In genomic region chr3:129473067-129473765, GRCh38 we compare ENCODE assay signal across 20 cellular contexts. TPM values are rescaled to one million over a fixed set of nuclear protein-coding genes. Genes with fewer than 3 reads are reported as not detected.
DNase-seq lines count a peak whose midpoint lies in the region; ATAC-seq and TF ChIP-seq lines count a peak whose summit lies in the region.
"Had no signal": no experiment of that assay in that cellular context is flagged by ENCODE, and none has a peak within 500 bp of the region (broad histone marks: within the 10 kb centered on the region; RNA-seq: fewer than 3 reads in every experiment).

No MANE protein-coding gene starts in this region.

- H3K27ac ChIP-seq in right lobe of liver (peak overlapping the region; percentile 30 to 83 (median 35)), mesenchymal stem cell (ENCODE audit: low read length, poor library complexity, severe bottlenecking) (no peak overlapping the region)
- H3K27ac ChIP-seq: HL-60 had no signal

- H3K27me3 Mint-ChIP-seq in brain: no peaks in the 10 kb centered on the region
- no peaks in the 10 kb centered on the region for H3K27me3 Mint-ChIP-seq in activated T-cell treated with anti-CD3 and anti-CD28 coated beads, Interleukin-2, amount 50 U/mL, for 72 hours (ENCODE audit: low read depth)
- H3K27me3 Mint-ChIP-seq: CD4-positive, CD25-positive, alpha-beta regulatory T cell; IgD-negative memory B cell had no signal

- H3K9ac ChIP-seq in mesenchymal stem cell (ENCODE audit: low read length): no peak overlapping the region

- H3K4me3 Mint-ChIP-seq in brain: no peak overlapping the region
- no peak overlapping the region for H3K4me3 Mint-ChIP-seq in activated T-cell treated with anti-CD3 and anti-CD28 coated beads, Interleukin-2, amount 50 U/mL, for 72 hours
- H3K4me3 Mint-ChIP-seq: CD4-positive, CD25-positive, alpha-beta regulatory T cell; GM23338; IgD-negative memory B cell had no signal

- no peak overlapping the region for H4K91ac ChIP-seq in mesenchymal stem cell (ENCODE audit: low read length)

- peaks cover 2% of the 10 kb centered on the region for H3K79me1 ChIP-seq in mesenchymal stem cell (replicated peaks; ENCODE audit: low read length, poor library complexity, severe bottlenecking)

- TF ChIP-seq CTCF in brain (conservative IDR thresholded peaks at IDR 0.05) (no peak), right lobe of liver (IDR thresholded peaks at IDR 0.05) (no peak)

- WGBS in right lobe of liver (ENCODE audit: insufficient coverage, low coverage, low lambda C conversion rate, missing lambda C conversion rate): 36% methylated on average over 4 of the region's 4 CpGs
- 98% methylated on average over 4 of the region's 4 CpGs for WGBS in mesenchymal stem cell

- H3K9me3 Mint-ChIP-seq in brain: no peaks in the 10 kb centered on the region
- H3K9me3 Mint-ChIP-seq in activated T-cell treated with anti-CD3 and anti-CD28 coated beads, Interleukin-2, amount 50 U/mL, for 72 hours: no peaks in the 10 kb centered on the region
- H3K9me3 Mint-ChIP-seq: CD4-positive, CD25-positive, alpha-beta regulatory T cell; GM23338; IgD-negative memory B cell had no signal

- DNase-seq in right lobe of liver (peak in 1 of 3 donors; percentile 60), mesenchymal stem cell (no peak), DMS 273 (lab: John Stamatoyannopoulos, UW; ENCODE audit: unreplicated experiment) (no peak)
- DNase-seq in activated T-cell treated with anti-CD3 and anti-CD28 coated beads, Interleukin-2, amount 50 U/mL, for 72 hours: no peak
- DNase-seq: ACHN; BE2C; C1 segment of cervical spinal cord; Caco-2; CD4-positive, CD25-positive, alpha-beta regulatory T cell; DMS153; DMS79; GDM1; HCEC 1CT; KBM-7 had no signal

- intact Hi-C loops in right lobe of liver (cut with DNase I): no loop called here

- H3K36me3 Mint-ChIP-seq in brain: peaks cover 44% of the 10 kb centered on the region
- peaks cover 1 to 2% of the 10 kb centered on the region in 2 donors for H3K36me3 Mint-ChIP-seq in activated T-cell treated with anti-CD3 and anti-CD28 coated beads, Interleukin-2, amount 50 U/mL, for 72 hours (ENCODE audit: insufficient read depth in 2 of 2)

- no peak overlapping the region for H2AFZ ChIP-seq in mesenchymal stem cell (ENCODE audit: low read depth, low read length)
- H2AFZ ChIP-seq: GM23338 had no signal

- no peak overlapping the region for H2BK5ac ChIP-seq in mesenchymal stem cell (ENCODE audit: low read depth, low read length, poor library complexity, severe bottlenecking)

- peak overlapping the region in 3 of 5 experiments; percentile 23 to 64 (median 27) for H3K27ac Mint-ChIP-seq in brain
- H3K27ac Mint-ChIP-seq in activated T-cell treated with anti-CD3 and anti-CD28 coated beads, Interleukin-2, amount 50 U/mL, for 72 hours: no peak overlapping the region
- H3K27ac Mint-ChIP-seq: CD4-positive, CD25-positive, alpha-beta regulatory T cell; GM23338; IgD-negative memory B cell had no signal

- no peaks in the 10 kb centered on the region for H3K9me3 ChIP-seq in right lobe of liver
- no peaks in the 10 kb centered on the region for H3K9me3 ChIP-seq in mesenchymal stem cell (ENCODE audit: control insufficient read depth, low read length)
- H3K9me3 ChIP-seq: BE2C, Caco-2 had no signal

- no peak overlapping the region for H2BK15ac ChIP-seq in mesenchymal stem cell (ENCODE audit: low read depth, poor library complexity, severe bottlenecking)

- TF ChIP-seq POLR2A in right lobe of liver (IDR thresholded peaks at IDR 0.05): no peak

- peak overlapping the region in 1 of 3 donors; percentile 3 for H3K4me3 ChIP-seq in right lobe of liver
- no peak overlapping the region for H3K4me3 ChIP-seq in mesenchymal stem cell (ENCODE audit: insufficient read depth in 1 of 2, low read depth in 1 of 2, low read length in 2 of 2)
- H3K4me3 ChIP-seq: GM23338 had no signal

- ATAC-seq in right lobe of liver: peak; percentile 56 to 83 (median 74)
- no peak for ATAC-seq in activated T-cell treated with anti-CD3 and anti-CD28 coated beads, Interleukin-2, amount 50 U/mL, for 72 hours (replicated peaks in 1 of 2)
- ATAC-seq: GM23338 had no signal

- no peak overlapping the region for H4K8ac ChIP-seq in mesenchymal stem cell (ENCODE audit: low read length)

- H2BK120ac ChIP-seq in mesenchymal stem cell (ENCODE audit: low read depth, low read length): no peak overlapping the region

- no peaks in the 10 kb centered on the region for H3K4me1 Mint-ChIP-seq in brain
- H3K4me1 Mint-ChIP-seq in activated T-cell treated with anti-CD3 and anti-CD28 coated beads, Interleukin-2, amount 50 U/mL, for 72 hours (ENCODE audit: low read depth): no peaks in the 10 kb centered on the region
- H3K4me1 Mint-ChIP-seq: GM23338 had no signal

- H3K23ac ChIP-seq in mesenchymal stem cell (ENCODE audit: low read length in 2 of 2): no peak overlapping the region

- H3K4me2 ChIP-seq in mesenchymal stem cell (ENCODE audit: low read length, poor library complexity, severe bottlenecking): no peak overlapping the region
- H3K4me2 ChIP-seq: GM23338 had no signal

- no peaks in the 10 kb centered on the region for H3K27me3 ChIP-seq in right lobe of liver
- no peaks in the 10 kb centered on the region for H3K27me3 ChIP-seq in mesenchymal stem cell (ENCODE audit: control insufficient read depth in 1 of 2, insufficient read depth in 1 of 2, low read length in 2 of 2)
- H3K27me3 ChIP-seq: BE2C had no signal

- H3K36me3 ChIP-seq in right lobe of liver (peaks cover 0 to 5% (median 2%) of the 10 kb centered on the region in 4 donors), mesenchymal stem cell (ENCODE audit: control insufficient read depth in 1 of 2, insufficient read depth in 2 of 2, low read depth in 1 of 2, low read length in 2 of 2) (peaks cover 21 to 53% of the 10 kb centered on the region in 2 experiments)

- H2AK5ac ChIP-seq in mesenchymal stem cell (ENCODE audit: low read length, severe bottlenecking): no peak overlapping the region

- no peak overlapping the region for H2BK12ac ChIP-seq in mesenchymal stem cell (ENCODE audit: low read length in 2 of 2)

- no peak overlapping the region for H3K14ac ChIP-seq in mesenchymal stem cell (ENCODE audit: low read length in 2 of 2)

- H3K18ac ChIP-seq in mesenchymal stem cell (ENCODE audit: low read depth in 1 of 2, low read length in 2 of 2): no peak overlapping the region

- H3K4me1 ChIP-seq in right lobe of liver: peaks cover 0 to 52% (median 16%) of the 10 kb centered on the region in 4 donors
- peaks cover 2% of the 10 kb centered on the region for H3K4me1 ChIP-seq in mesenchymal stem cell (ENCODE audit: control insufficient read depth, insufficient read depth, low read depth, low read length)
- H3K4me1 ChIP-seq: BE2C, Caco-2 had no signal

- no peak overlapping the region for H3K4ac ChIP-seq in mesenchymal stem cell (ENCODE audit: low read depth in 1 of 2, low read length in 2 of 2)

RNA-seq across cellular contexts. Expression of gene IFT122, which starts 33.2 kb away (rescaled TPM):
- polyA plus RNA-seq in brain (ENCODE audit: insufficient read depth, low read depth, low replicate concordance): 39.4 TPM
- 10 to 100 TPM in 4 of 6 experiments, 1 to 10 TPM in 2; 7.1 to 16.8 (median 11.5) TPM for total RNA-seq in right lobe of liver
- polyA plus RNA-seq in mesenchymal stem cell (2013, experiment 1 of 2): 8.0 TPM
- 8.2 TPM for polyA plus RNA-seq in mesenchymal stem cell (2013, experiment 2 of 2)
- total RNA-seq in activated T-cell treated with anti-CD3 and anti-CD28 coated beads, Interleukin-2, amount 50 U/mL, for 72 hours: 10 to 100 TPM; 20.5 to 26.9 TPM

RNA-seq across cellular contexts. Expression of gene MBD4, which starts 33.5 kb away (rescaled TPM):
- polyA plus RNA-seq in brain (ENCODE audit: insufficient read depth, low read depth, low replicate concordance): 15.6 TPM
- total RNA-seq in right lobe of liver: 10 to 100 TPM; 16.9 to 26.1 (median 25.3) TPM
- polyA plus RNA-seq in mesenchymal stem cell (2013, experiment 1 of 2): 32.0 TPM
- polyA plus RNA-seq in mesenchymal stem cell (2013, experiment 2 of 2): 31.3 TPM
- 10 to 100 TPM; 55.3 to 60.9 TPM for total RNA-seq in activated T-cell treated with anti-CD3 and anti-CD28 coated beads, Interleukin-2, amount 50 U/mL, for 72 hours

RNA-seq across cellular contexts. Expression of gene EFCAB12, which starts 44.8 kb away (rescaled TPM):
- 1.4 TPM for polyA plus RNA-seq in brain (ENCODE audit: insufficient read depth, low read depth, low replicate concordance)
- 1 to 10 TPM in 5 of 6 experiments, under 1 TPM in 1; 0.26 to 4.7 (median 2.0) TPM for total RNA-seq in right lobe of liver
- 0.39 TPM for polyA plus RNA-seq in mesenchymal stem cell (2013, experiment 1 of 2)
- polyA plus RNA-seq in mesenchymal stem cell (2013, experiment 2 of 2): 0.42 TPM
- total RNA-seq in activated T-cell treated with anti-CD3 and anti-CD28 coated beads, Interleukin-2, amount 50 U/mL, for 72 hours: 1 to 10 TPM; 1.0 to 1.4 TPM
- total RNA-seq: Daoy, HT1080 had no signal

RNA-seq across cellular contexts. Expression of gene RHO, which starts 55.2 kb away (rescaled TPM):
- not detected for polyA plus RNA-seq in brain (ENCODE audit: insufficient read depth, low read depth, low replicate concordance)
- not detected for total RNA-seq in right lobe of liver
- not detected for polyA plus RNA-seq in mesenchymal stem cell (2013, experiment 1 of 2)
- not detected for polyA plus RNA-seq in mesenchymal stem cell (2013, experiment 2 of 2)
- total RNA-seq in activated T-cell treated with anti-CD3 and anti-CD28 coated beads, Interleukin-2, amount 50 U/mL, for 72 hours: not detected
- total RNA-seq: Caco-2; CD4-positive, CD25-positive, alpha-beta regulatory T cell; Daoy; GM23338; HT1080 had no signal
- polyA plus RNA-seq: CD4-positive, CD25-positive, alpha-beta regulatory T cell; GM23338; IgD-negative memory B cell had no signal

Comparison
In these comparisons a context has a peak if more than half of its experiments do, and no peak if none do; other contexts are left out.
1. ATAC-seq: peak in right lobe of liver (4 of 4); none in activated T-cell treated with anti-CD3 and anti-CD28 coated beads, Interleukin-2, amount 50 U/mL, for 72 hours (0 of 2).